Comparison of ENCODE assay signal across 1 cellular context in the genomic region with DNA sequence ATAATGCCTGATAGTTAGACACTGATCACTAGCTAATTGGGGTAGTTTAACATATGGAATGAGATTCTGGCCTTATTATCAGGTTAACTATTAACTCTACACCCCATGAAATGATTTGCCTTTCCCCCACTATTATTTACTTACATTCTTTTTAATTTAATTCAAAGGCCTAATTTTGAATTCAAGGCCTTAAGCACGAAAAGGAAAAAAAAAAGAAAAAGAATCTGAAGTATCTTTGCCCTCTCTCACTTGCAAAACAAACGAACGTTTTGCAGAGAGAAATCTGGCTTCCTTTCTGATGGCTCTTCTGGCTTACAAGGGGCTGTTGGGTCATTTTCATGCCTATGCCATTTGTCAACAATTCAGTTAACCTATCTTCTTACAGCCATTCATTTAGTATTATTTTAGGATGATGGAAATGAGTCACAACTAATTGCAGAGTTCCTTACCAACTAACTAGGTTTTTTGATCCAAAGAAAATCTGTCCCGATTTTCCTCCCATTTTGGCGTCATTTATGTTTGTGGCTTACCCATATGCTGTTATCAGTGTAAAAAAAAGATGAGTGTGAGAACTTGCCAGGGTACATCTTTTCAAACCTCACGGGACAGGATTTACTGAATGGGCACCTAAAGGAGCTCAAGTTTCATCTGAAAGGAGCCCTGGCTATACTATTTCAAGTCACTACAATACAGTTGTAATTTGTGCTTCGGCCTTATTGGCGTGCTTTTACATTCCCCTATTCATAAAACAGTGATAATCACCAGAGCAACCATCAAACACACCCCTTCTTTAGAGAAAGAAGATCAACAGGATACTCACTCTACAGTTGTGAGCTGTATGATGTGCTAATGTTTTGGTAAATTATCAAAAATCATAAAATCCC.
A peak's percentile ranks its signal among the peaks of the same experiment; 100 is the strongest.
TF ChIP-seq lines count a peak whose summit lies in the region.

No MANE protein-coding gene starts in this region.

TF ChIP-seq in SK-N-SH, 30 proteins besides CTCF, POLR2A, EP300 and RAD21 (continued from another document):
- no peak for TF ChIP-seq ELF1 (IDR thresholded peaks at IDR 0.05)
- no peak for TF ChIP-seq SMC3 (IDR thresholded peaks at IDR 0.05; ENCODE audit: low read depth, low read length)
- no peak for TF ChIP-seq RFX5 (IDR thresholded peaks at IDR 0.05; ENCODE audit: low read length)
- TF ChIP-seq FOXM1 (IDR thresholded peaks at IDR 0.05; ENCODE audit: low read depth), result no peak
- no peak for TF ChIP-seq TEAD4 (IDR thresholded peaks at IDR 0.05; ENCODE audit: borderline replicate concordance, insufficient read depth)
- TF ChIP-seq, protein P1, sequence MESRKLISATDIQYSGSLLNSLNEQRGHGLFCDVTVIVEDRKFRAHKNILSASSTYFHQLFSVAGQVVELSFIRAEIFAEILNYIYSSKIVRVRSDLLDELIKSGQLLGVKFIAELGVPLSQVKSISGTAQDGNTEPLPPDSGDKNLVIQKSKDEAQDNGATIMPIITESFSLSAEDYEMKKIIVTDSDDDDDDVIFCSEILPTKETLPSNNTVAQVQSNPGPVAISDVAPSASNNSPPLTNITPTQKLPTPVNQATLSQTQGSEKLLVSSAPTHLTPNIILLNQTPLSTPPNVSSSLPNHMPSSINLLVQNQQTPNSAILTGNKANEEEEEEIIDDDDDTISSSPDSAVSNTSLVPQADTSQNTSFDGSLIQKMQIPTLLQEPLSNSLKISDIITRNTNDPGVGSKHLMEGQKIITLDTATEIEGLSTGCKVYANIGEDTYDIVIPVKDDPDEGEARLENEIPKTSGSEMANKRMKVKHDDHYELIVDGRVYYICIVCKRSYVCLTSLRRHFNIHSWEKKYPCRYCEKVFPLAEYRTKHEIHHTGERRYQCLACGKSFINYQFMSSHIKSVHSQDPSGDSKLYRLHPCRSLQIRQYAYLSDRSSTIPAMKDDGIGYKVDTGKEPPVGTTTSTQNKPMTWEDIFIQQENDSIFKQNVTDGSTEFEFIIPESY (IDR thresholded peaks at IDR 0.05; ENCODE audit: borderline replicate concordance, low read depth), result peak; percentile 39; the same call in 1 of the 2 replicates
- TF ChIP-seq RXRA (IDR thresholded peaks at IDR 0.05; ENCODE audit: borderline replicate concordance, low read depth), result no peak
- TF ChIP-seq, protein P2, sequence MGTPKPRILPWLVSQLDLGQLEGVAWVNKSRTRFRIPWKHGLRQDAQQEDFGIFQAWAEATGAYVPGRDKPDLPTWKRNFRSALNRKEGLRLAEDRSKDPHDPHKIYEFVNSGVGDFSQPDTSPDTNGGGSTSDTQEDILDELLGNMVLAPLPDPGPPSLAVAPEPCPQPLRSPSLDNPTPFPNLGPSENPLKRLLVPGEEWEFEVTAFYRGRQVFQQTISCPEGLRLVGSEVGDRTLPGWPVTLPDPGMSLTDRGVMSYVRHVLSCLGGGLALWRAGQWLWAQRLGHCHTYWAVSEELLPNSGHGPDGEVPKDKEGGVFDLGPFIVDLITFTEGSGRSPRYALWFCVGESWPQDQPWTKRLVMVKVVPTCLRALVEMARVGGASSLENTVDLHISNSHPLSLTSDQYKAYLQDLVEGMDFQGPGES (IDR thresholded peaks at IDR 0.05; ENCODE audit: low read depth, low read length), result no peak
- TF ChIP-seq, protein P3, sequence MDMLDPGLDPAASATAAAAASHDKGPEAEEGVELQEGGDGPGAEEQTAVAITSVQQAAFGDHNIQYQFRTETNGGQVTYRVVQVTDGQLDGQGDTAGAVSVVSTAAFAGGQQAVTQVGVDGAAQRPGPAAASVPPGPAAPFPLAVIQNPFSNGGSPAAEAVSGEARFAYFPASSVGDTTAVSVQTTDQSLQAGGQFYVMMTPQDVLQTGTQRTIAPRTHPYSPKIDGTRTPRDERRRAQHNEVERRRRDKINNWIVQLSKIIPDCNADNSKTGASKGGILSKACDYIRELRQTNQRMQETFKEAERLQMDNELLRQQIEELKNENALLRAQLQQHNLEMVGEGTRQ (IDR thresholded peaks at IDR 0.05; ENCODE audit: borderline replicate concordance, low read depth, low read length), result no peak
- no peak for TF ChIP-seq GATA2 (CRISPR knock-in tag; IDR thresholded peaks at IDR 0.05)
- peak; percentile 66 for TF ChIP-seq FOSL2 (IDR thresholded peaks at IDR 0.05; ENCODE audit: borderline replicate concordance, low read depth)
- TF ChIP-seq, protein P4, sequence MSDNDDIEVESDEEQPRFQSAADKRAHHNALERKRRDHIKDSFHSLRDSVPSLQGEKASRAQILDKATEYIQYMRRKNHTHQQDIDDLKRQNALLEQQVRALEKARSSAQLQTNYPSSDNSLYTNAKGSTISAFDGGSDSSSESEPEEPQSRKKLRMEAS (IDR thresholded peaks at IDR 0.05; ENCODE audit: low read depth), result no peak
- TF ChIP-seq YY1 (IDR thresholded peaks at IDR 0.05; ENCODE audit: low read depth), result no peak
- TF ChIP-seq JUND (IDR thresholded peaks at IDR 0.05), result peak; percentile 72
- TF ChIP-seq, protein P5, sequence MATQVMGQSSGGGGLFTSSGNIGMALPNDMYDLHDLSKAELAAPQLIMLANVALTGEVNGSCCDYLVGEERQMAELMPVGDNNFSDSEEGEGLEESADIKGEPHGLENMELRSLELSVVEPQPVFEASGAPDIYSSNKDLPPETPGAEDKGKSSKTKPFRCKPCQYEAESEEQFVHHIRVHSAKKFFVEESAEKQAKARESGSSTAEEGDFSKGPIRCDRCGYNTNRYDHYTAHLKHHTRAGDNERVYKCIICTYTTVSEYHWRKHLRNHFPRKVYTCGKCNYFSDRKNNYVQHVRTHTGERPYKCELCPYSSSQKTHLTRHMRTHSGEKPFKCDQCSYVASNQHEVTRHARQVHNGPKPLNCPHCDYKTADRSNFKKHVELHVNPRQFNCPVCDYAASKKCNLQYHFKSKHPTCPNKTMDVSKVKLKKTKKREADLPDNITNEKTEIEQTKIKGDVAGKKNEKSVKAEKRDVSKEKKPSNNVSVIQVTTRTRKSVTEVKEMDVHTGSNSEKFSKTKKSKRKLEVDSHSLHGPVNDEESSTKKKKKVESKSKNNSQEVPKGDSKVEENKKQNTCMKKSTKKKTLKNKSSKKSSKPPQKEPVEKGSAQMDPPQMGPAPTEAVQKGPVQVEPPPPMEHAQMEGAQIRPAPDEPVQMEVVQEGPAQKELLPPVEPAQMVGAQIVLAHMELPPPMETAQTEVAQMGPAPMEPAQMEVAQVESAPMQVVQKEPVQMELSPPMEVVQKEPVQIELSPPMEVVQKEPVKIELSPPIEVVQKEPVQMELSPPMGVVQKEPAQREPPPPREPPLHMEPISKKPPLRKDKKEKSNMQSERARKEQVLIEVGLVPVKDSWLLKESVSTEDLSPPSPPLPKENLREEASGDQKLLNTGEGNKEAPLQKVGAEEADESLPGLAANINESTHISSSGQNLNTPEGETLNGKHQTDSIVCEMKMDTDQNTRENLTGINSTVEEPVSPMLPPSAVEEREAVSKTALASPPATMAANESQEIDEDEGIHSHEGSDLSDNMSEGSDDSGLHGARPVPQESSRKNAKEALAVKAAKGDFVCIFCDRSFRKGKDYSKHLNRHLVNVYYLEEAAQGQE (IDR thresholded peaks at IDR 0.05; ENCODE audit: low read depth, low read length), result no peak
- TF ChIP-seq POLR2AphosphoS5 (IDR thresholded peaks at IDR 0.05; ENCODE audit: low read depth, low read length), result peak; percentile 38; the same call in 1 of the 2 replicates
